Comparison of ENCODE assay signal across 8 cellular contexts in genomic region chr19:15200575-15201364, GRCh38. TPM values are rescaled to one million over a fixed set of nuclear protein-coding genes. Genes with fewer than 3 reads are reported as not detected.
A peak's percentile ranks its signal among the peaks of the same experiment; 100 is the strongest.
DNase-seq lines count a peak whose midpoint lies in the region; ATAC-seq and TF ChIP-seq lines count a peak whose summit lies in the region.

NOTCH3 (minus strand) TSS chr19:15200995; CDS start chr19:15200905, 90 bp downstream.

- H3K4me1 Mint-ChIP-seq in activated naive CD8-positive, alpha-beta T cell treated with anti-CD3 and anti-CD28 coated beads, Interleukin-2, amount 50 U/mL, for 24 hours = peaks cover 17% of the 10 kb centered on the region

- H3K36me3 ChIP-seq in skeletal muscle satellite cell (ENCODE audit: insufficient read depth, low read length) = peaks cover 4% of the 10 kb centered on the region

- H3K9me3 ChIP-seq in skeletal muscle satellite cell (replicated peaks; ENCODE audit: low read length) = no peaks in the 10 kb centered on the region

- TF ChIP-seq CTCF in GM13977 (IDR thresholded peaks at IDR 0.05; ENCODE audit: extremely low read depth, insufficient read depth, missing control alignments) = no peak

- peak within 1 kb of the TSS; percentile 32 for H3K4me3 Mint-ChIP-seq in activated naive CD8-positive, alpha-beta T cell treated with anti-CD3 and anti-CD28 coated beads, Interleukin-2, amount 50 U/mL, for 24 hours

- in situ Hi-C loops in GM13977 (cut with MboI; ENCODE audit: low pct_unique_long_range_greater_than_20kb, low sequenced_read_pairs, unreplicated experiment) = no loop called here

- H3K27me3 Mint-ChIP-seq in activated naive CD8-positive, alpha-beta T cell treated with anti-CD3 and anti-CD28 coated beads, Interleukin-2, amount 50 U/mL, for 24 hours = peaks cover 54% of the 10 kb centered on the region

- H3K27me3 ChIP-seq in skeletal muscle satellite cell (ENCODE audit: control insufficient read depth, insufficient read depth, low read length) = no peaks in the 10 kb centered on the region

- H3K36me3 Mint-ChIP-seq in activated naive CD8-positive, alpha-beta T cell treated with anti-CD3 and anti-CD28 coated beads, Interleukin-2, amount 50 U/mL, for 24 hours (ENCODE audit: low read depth) = no peaks in the 10 kb centered on the region

- H3K27ac Mint-ChIP-seq in activated naive CD8-positive, alpha-beta T cell treated with anti-CD3 and anti-CD28 coated beads, Interleukin-2, amount 50 U/mL, for 24 hours = no peak within 1 kb of the TSS

- H3K9ac ChIP-seq in skeletal muscle satellite cell (ENCODE audit: low read depth, low read length) = peak within 1 kb of the TSS; percentile 86

- peaks cover 30% of the 10 kb centered on the region for H3K4me1 ChIP-seq in skeletal muscle satellite cell (ENCODE audit: control insufficient read depth, insufficient read depth, low read length)

- peak; percentile 53 for DNase-seq in GM13977 (ENCODE audit: low spot score)
- DNase-seq in activated naive CD8-positive, alpha-beta T cell treated with anti-CD3 and anti-CD28 coated beads, Interleukin-2, amount 50 U/mL, for 24 hours = no peak
- DNase-seq in hepatic stellate cell (ENCODE audit: low spot score) = peak; percentile 73
- no peak for DNase-seq in NOMO-1 treated with DMSO at 0.1 percent for 48 hours (lab: John Stamatoyannopoulos, UW; ENCODE audit: unreplicated experiment)
- no peak for DNase-seq in RPMI8226
- no peak for DNase-seq in UCSD-AML1 (lab: John Stamatoyannopoulos, UW; ENCODE audit: unreplicated experiment)

- ATAC-seq in activated naive CD8-positive, alpha-beta T cell treated with anti-CD3 and anti-CD28 coated beads, Interleukin-2, amount 50 U/mL, for 24 hours = no peak
- ATAC-seq in HG03045 (IDR thresholded peaks at IDR 0.05; ENCODE audit: unreplicated experiment) = no peak

- H3K4me2 ChIP-seq in skeletal muscle satellite cell (ENCODE audit: low read length) = peak within 1 kb of the TSS; percentile 89

- peak within 1 kb of the TSS; percentile 77 for H3K4me3 ChIP-seq in skeletal muscle satellite cell (ENCODE audit: low read length)

- no peaks in the 10 kb centered on the region for H3K9me3 Mint-ChIP-seq in activated naive CD8-positive, alpha-beta T cell treated with anti-CD3 and anti-CD28 coated beads, Interleukin-2, amount 50 U/mL, for 24 hours

RNA-seq across cellular contexts. Expression of gene NOTCH3, which starts in this region (rescaled TPM):
- total RNA-seq in skeletal muscle satellite cell (2012; rRNA removed) = 40.3 and 65.3 TPM in 2 replicates

Comparison
In these comparisons a context has a peak if more than half of its experiments do, and no peak if none do; other contexts are left out.
1. DNase-seq: peak in GM13977 (single experiment) and hepatic stellate cell (single experiment); none in activated naive CD8-positive, alpha-beta T cell treated with anti-CD3 and anti-CD28 coated beads, Interleukin-2, amount 50 U/mL, for 24 hours (single experiment), NOMO-1 treated with DMSO at 0.1 percent for 48 hours (single experiment), RPMI8226 (single experiment) and UCSD-AML1 (single experiment).